ENCODE assay signal across 18 cellular contexts in genomic region chr1:114091711-114092110, GRCh38.
A peak's percentile ranks its signal among the peaks of the same experiment; 100 is the strongest.
DNase-seq lines count a peak whose midpoint lies in the region; ATAC-seq and TF ChIP-seq lines count a peak whose summit lies in the region.
"Had no signal": no experiment of that assay in that cellular context is flagged by ENCODE, and none has a peak within 500 bp of the region (broad histone marks: within the 10 kb centered on the region; RNA-seq: fewer than 3 reads in every experiment).

No MANE protein-coding gene starts in this region.

- no peaks in the 10 kb centered on the region for H3K79me1 ChIP-seq in neuronal stem cell (ENCODE audit: low read depth, low read length)

- H3K27ac ChIP-seq in neuronal stem cell (replicated peaks; ENCODE audit: low read length) = no peak overlapping the region
- H3K27ac ChIP-seq: A549 had no signal

- H2BK5ac ChIP-seq in neuronal stem cell (ENCODE audit: low read length) = no peak overlapping the region

- H3K4me3 ChIP-seq in neuronal stem cell (ENCODE audit: low read length in 2 of 2) = no peak overlapping the region
- H3K4me3 ChIP-seq: A549, GM23338, HAP-1 had no signal

- no peak overlapping the region for H2BK15ac ChIP-seq in neuronal stem cell (ENCODE audit: low read length)

- H3K27me3 Mint-ChIP-seq in natural killer cell treated with Interleukin-12 subunit alpha and Interleukin-12 subunit beta and Interleukin-15 and Interleukin-18, amount 100 ng/mL, for 72 hours = peaks cover 8 to 15% of the 10 kb centered on the region in 2 donors
- peaks cover 0 to 4% of the 10 kb centered on the region in 2 donors for H3K27me3 Mint-ChIP-seq in natural killer cell (ENCODE audit: low read depth in 2 of 2)
- H3K27me3 Mint-ChIP-seq in glutamatergic neuron (ENCODE audit: unreplicated experiment) = peaks cover 8% of the 10 kb centered on the region

- no peak overlapping the region for H3K9ac ChIP-seq in neuronal stem cell (ENCODE audit: low read depth, low read length, poor library complexity)

- no peaks in the 10 kb centered on the region for H3K27me3 ChIP-seq in neuronal stem cell (ENCODE audit: control insufficient read depth in 3 of 3, insufficient read depth in 3 of 3, low read depth in 1 of 3, low read length in 3 of 3)

- no peak overlapping the region for H2AFZ ChIP-seq in neuronal stem cell (ENCODE audit: low read length)
- H2AFZ ChIP-seq: GM23338 had no signal

- peaks cover 36 to 37% of the 10 kb centered on the region in 2 donors for H3K4me1 Mint-ChIP-seq in natural killer cell treated with Interleukin-12 subunit alpha and Interleukin-12 subunit beta and Interleukin-15 and Interleukin-18, amount 100 ng/mL, for 72 hours (ENCODE audit: low read depth in 2 of 2)
- H3K4me1 Mint-ChIP-seq in natural killer cell (peaks cover 38 to 44% of the 10 kb centered on the region in 2 donors), glutamatergic neuron (ENCODE audit: low read depth, unreplicated experiment) (peaks cover 16% of the 10 kb centered on the region)

- H3K4me1 ChIP-seq in neuronal stem cell (ENCODE audit: control insufficient read depth in 2 of 2, insufficient read depth in 1 of 2, low read depth in 1 of 2, low read length in 2 of 2) = peaks cover 0 to 4% of the 10 kb centered on the region in 2 donors
- H3K4me1 ChIP-seq: A549, HAP-1 had no signal

- H4K8ac ChIP-seq in neuronal stem cell (ENCODE audit: low read depth, low read length) = no peak overlapping the region

- H3K14ac ChIP-seq in neuronal stem cell (ENCODE audit: low read length) = no peak overlapping the region

- no peaks in the 10 kb centered on the region for H3K36me3 Mint-ChIP-seq in natural killer cell treated with Interleukin-12 subunit alpha and Interleukin-12 subunit beta and Interleukin-15 and Interleukin-18, amount 100 ng/mL, for 72 hours
- H3K36me3 Mint-ChIP-seq in natural killer cell = no peaks in the 10 kb centered on the region
- H3K36me3 Mint-ChIP-seq in glutamatergic neuron (ENCODE audit: unreplicated experiment) = no peaks in the 10 kb centered on the region
- H3K36me3 Mint-ChIP-seq: CD4-positive, alpha-beta memory T cell had no signal

- H2AK5ac ChIP-seq in neuronal stem cell (ENCODE audit: low read depth, low read length) = no peak overlapping the region

- no peak overlapping the region for H3K4me3 Mint-ChIP-seq in natural killer cell treated with Interleukin-12 subunit alpha and Interleukin-12 subunit beta and Interleukin-15 and Interleukin-18, amount 100 ng/mL, for 72 hours
- H3K4me3 Mint-ChIP-seq in natural killer cell (no peak overlapping the region), glutamatergic neuron (ENCODE audit: unreplicated experiment) (no peak overlapping the region)
- H3K4me3 Mint-ChIP-seq: CD4-positive, alpha-beta memory T cell; GM23338; HFFc6 had no signal

- no peak overlapping the region for H3K4me2 ChIP-seq in neuronal stem cell (ENCODE audit: insufficient read depth, low read length, poor library complexity, severe bottlenecking)
- H3K4me2 ChIP-seq: A549, GM23338 had no signal

- no peak overlapping the region for H4K91ac ChIP-seq in neuronal stem cell (ENCODE audit: low read depth, low read length, poor library complexity)

- peak; percentile 48 for DNase-seq in natural killer cell treated with Interleukin-12 subunit alpha and Interleukin-12 subunit beta and Interleukin-15 and Interleukin-18, amount 100 ng/mL, for 72 hours (ENCODE audit: low spot score)
- no peak for DNase-seq in natural killer cell
- no peak for DNase-seq in glutamatergic neuron
- no peak for DNase-seq in neuronal stem cell (ENCODE audit: low spot score)
- no peak for DNase-seq in omental fat pad (ENCODE audit: low spot score)
- no peak for DNase-seq in foreskin melanocyte
- DNase-seq: 8988T; C1 segment of cervical spinal cord; Calu3; CD4-positive, alpha-beta memory T cell; COR-L47; DMS53; DMS79 treated with DMSO at 0.1 percent for 48 hours; GF-D8; HFFc6 had no signal

- H2BK12ac ChIP-seq in neuronal stem cell (ENCODE audit: low read length) = no peak overlapping the region

- H3K18ac ChIP-seq in neuronal stem cell (ENCODE audit: low read length) = no peak overlapping the region

- H3K23ac ChIP-seq in neuronal stem cell (ENCODE audit: low read depth, low read length, poor library complexity) = peak overlapping the region; percentile 32

- H3K36me3 ChIP-seq in neuronal stem cell (replicated peaks in 1 of 2; ENCODE audit: control insufficient read depth in 2 of 2, insufficient read depth in 2 of 2, low read length in 2 of 2) = no peaks in the 10 kb centered on the region
- H3K36me3 ChIP-seq: HAP-1 had no signal

- no peak overlapping the region for H3K27ac Mint-ChIP-seq in natural killer cell treated with Interleukin-12 subunit alpha and Interleukin-12 subunit beta and Interleukin-15 and Interleukin-18, amount 100 ng/mL, for 72 hours
- peak overlapping the region in 1 of 2 donors; percentile 21 for H3K27ac Mint-ChIP-seq in natural killer cell
- peak overlapping the region; percentile 13 for H3K27ac Mint-ChIP-seq in glutamatergic neuron (ENCODE audit: unreplicated experiment)
- H3K27ac Mint-ChIP-seq: CD4-positive, alpha-beta memory T cell; GM23338; HFFc6 had no signal

- H3K9me3 ChIP-seq in neuronal stem cell (replicated peaks in 1 of 2; ENCODE audit: control insufficient read depth in 2 of 2, insufficient read depth in 1 of 2, low read depth in 1 of 2, low read length in 2 of 2) = no peaks in the 10 kb centered on the region
- H3K9me3 ChIP-seq: A549, HAP-1 had no signal

- TF ChIP-seq CTCF in natural killer cell (IDR thresholded peaks at IDR 0.05) (no peak), glutamatergic neuron (IDR thresholded peaks at IDR 0.05; ENCODE audit: partially characterized antibody, unreplicated experiment) (no peak), omental fat pad (IDR thresholded peaks at IDR 0.05) (no peak)

- no peaks in the 10 kb centered on the region for H3K9me3 Mint-ChIP-seq in natural killer cell treated with Interleukin-12 subunit alpha and Interleukin-12 subunit beta and Interleukin-15 and Interleukin-18, amount 100 ng/mL, for 72 hours
- H3K9me3 Mint-ChIP-seq in natural killer cell (no peaks in the 10 kb centered on the region), glutamatergic neuron (ENCODE audit: unreplicated experiment) (peaks cover 6% of the 10 kb centered on the region)
- H3K9me3 Mint-ChIP-seq: HFFc6 had no signal

- no peak overlapping the region for H2BK120ac ChIP-seq in neuronal stem cell (ENCODE audit: low read depth, low read length)

- WGBS in neuronal stem cell (ENCODE audit: extremely low coverage in 2 of 2, insufficient read length in 2 of 2, insufficient replicate concordance in 1 of 2), 2 donors = no CpG with 5 or more reads among the region's 10 CpGs

- no peak overlapping the region for H3K4ac ChIP-seq in neuronal stem cell (ENCODE audit: low read length)

- intact Hi-C loops in natural killer cell (cut with micrococcal nuclease) = no loop called here

- ATAC-seq in natural killer cell treated with Interleukin-12 subunit alpha and Interleukin-12 subunit beta and Interleukin-15 and Interleukin-18, amount 100 ng/mL, for 72 hours = no peak
- ATAC-seq in natural killer cell = no peak
- ATAC-seq in omental fat pad (ENCODE audit: low FRiP score) = no peak
- ATAC-seq: A549, GM23338 had no signal
